ENCODE assay signal across 26 cellular contexts in the genomic region with DNA sequence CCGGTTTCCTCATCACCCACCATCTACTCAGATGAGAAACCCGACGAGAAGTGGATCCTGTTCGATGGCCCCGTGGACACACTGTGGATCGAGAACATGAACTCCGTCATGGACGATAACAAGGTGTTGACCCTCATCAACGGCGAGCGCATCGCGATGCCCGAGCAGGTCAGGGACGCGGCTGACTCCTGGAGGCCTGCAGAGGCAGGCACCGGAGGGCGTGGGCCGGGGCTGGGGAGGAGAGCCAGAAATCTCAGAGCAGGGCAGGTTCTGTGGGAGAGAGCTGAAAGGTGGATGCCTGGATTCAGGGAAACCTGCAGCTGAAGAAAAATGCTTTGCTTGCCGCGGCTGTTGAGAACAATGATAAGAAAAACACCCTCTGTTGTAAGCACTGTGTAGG.
"Had no signal": no experiment of that assay in that cellular context is flagged by ENCODE, and none has a peak within 500 bp of the region (broad histone marks: within the 10 kb centered on the region; RNA-seq: fewer than 3 reads in every experiment).

No MANE protein-coding gene starts in this region.

- DNase-seq: activated CD4-positive, alpha-beta memory T cell treated with anti-CD3 and anti-CD28 coated beads, Interleukin-2, amount 10 ng/mL, durations not matched to agents 7 days and 5 days; activated CD4-positive, alpha-beta T cell treated with anti-CD3 and anti-CD28 coated beads for 1 hour; activated CD4-positive, alpha-beta T cell treated with anti-CD3 and anti-CD28 coated beads for 4 hours; activated CD4-positive, alpha-beta T cell treated with anti-CD3 and anti-CD28 coated beads, Interleukin-2, amount 10 ng/mL, durations not matched to agents 7 days and 5 days; activated CD4-positive, alpha-beta T cell treated with anti-CD3 and anti-CD28 coated beads, Interleukin-2, amount 50 U/mL, for 4 hours; activated CD8-positive, alpha-beta memory T cell treated with anti-CD3 and anti-CD28 coated beads, Interleukin-2, amount 50 U/mL, for 48 hours; activated effector memory CD4-positive, alpha-beta T cell treated with Interleukin-2 at 50 U/mL for 16 hours; activated gamma-delta T cell treated with Interleukin-2 at 50 U/mL for 16 hours; activated naive CD4-positive, alpha-beta T cell treated with anti-CD3 and anti-CD28 coated beads, Interleukin-2, amount 50 U/mL, for 16 hours; activated naive CD4-positive, alpha-beta T cell treated with Interleukin-2 at 50 U/mL for 16 hours; activated T-cell treated with anti-CD3 and anti-CD28 coated beads for 4 hours; activated T-cell treated with anti-CD3 and anti-CD28 coated beads, Interleukin-2, amount 50 U/mL, for 24 hours; activated T-cell treated with anti-CD3 and anti-CD28 coated beads, Interleukin-2, amount 50 U/mL, for 72 hours; amniotic stem cell; anterior cingulate cortex; brain microvascular endothelial cell; cortex of kidney; dermis blood vessel endothelial cell; effector CD4-positive, alpha-beta T cell; effector memory CD8-positive, alpha-beta T cell; erythroblast; esophagus squamous epithelium; foreskin melanocyte; T-helper 2 cell had no signal

- H3K4me1 ChIP-seq: esophagus squamous epithelium, gastroesophageal sphincter had no signal

- H3K36me3 ChIP-seq: brain microvascular endothelial cell, esophagus squamous epithelium, gastroesophageal sphincter had no signal

- H3K27me3 ChIP-seq: brain microvascular endothelial cell had no signal

- H3K4me3 Mint-ChIP-seq: activated CD4-positive, alpha-beta memory T cell treated with anti-CD3 and anti-CD28 coated beads, Interleukin-2, amount 10 ng/mL, durations not matched to agents 7 days and 5 days; activated CD4-positive, alpha-beta T cell treated with anti-CD3 and anti-CD28 coated beads, Interleukin-2, amount 10 ng/mL, durations not matched to agents 7 days and 5 days; activated naive CD8-positive, alpha-beta T cell; activated T-cell treated with anti-CD3 and anti-CD28 coated beads, Interleukin-2, amount 50 U/mL, for 24 hours; activated T-cell treated with anti-CD3 and anti-CD28 coated beads, Interleukin-2, amount 50 U/mL, for 72 hours; effector memory CD8-positive, alpha-beta T cell had no signal

- H3K9me3 Mint-ChIP-seq: activated CD4-positive, alpha-beta memory T cell treated with anti-CD3 and anti-CD28 coated beads, Interleukin-2, amount 10 ng/mL, durations not matched to agents 7 days and 5 days; activated CD4-positive, alpha-beta T cell treated with anti-CD3 and anti-CD28 coated beads, Interleukin-2, amount 10 ng/mL, durations not matched to agents 7 days and 5 days; activated T-cell treated with anti-CD3 and anti-CD28 coated beads, Interleukin-2, amount 50 U/mL, for 24 hours; activated T-cell treated with anti-CD3 and anti-CD28 coated beads, Interleukin-2, amount 50 U/mL, for 72 hours; effector memory CD8-positive, alpha-beta T cell had no signal

- H3K27me3 Mint-ChIP-seq: activated CD4-positive, alpha-beta T cell treated with anti-CD3 and anti-CD28 coated beads, Interleukin-2, amount 10 ng/mL, durations not matched to agents 7 days and 5 days; activated naive CD8-positive, alpha-beta T cell had no signal

- H3K9me3 ChIP-seq: esophagus squamous epithelium, gastroesophageal sphincter had no signal

- H3K27ac ChIP-seq: brain microvascular endothelial cell, esophagus squamous epithelium, gastroesophageal sphincter had no signal

- ATAC-seq: activated T-cell treated with anti-CD3 and anti-CD28 coated beads, Interleukin-2, amount 50 U/mL, for 72 hours; effector memory CD8-positive, alpha-beta T cell; gastroesophageal sphincter had no signal

- H3K4me1 Mint-ChIP-seq: activated CD4-positive, alpha-beta memory T cell treated with anti-CD3 and anti-CD28 coated beads, Interleukin-2, amount 10 ng/mL, durations not matched to agents 7 days and 5 days; activated CD4-positive, alpha-beta T cell treated with anti-CD3 and anti-CD28 coated beads, Interleukin-2, amount 10 ng/mL, durations not matched to agents 7 days and 5 days had no signal

- H3K4me3 ChIP-seq: esophagus squamous epithelium, gastroesophageal sphincter had no signal

- H3K27ac Mint-ChIP-seq: activated CD4-positive, alpha-beta memory T cell treated with anti-CD3 and anti-CD28 coated beads, Interleukin-2, amount 10 ng/mL, durations not matched to agents 7 days and 5 days; activated CD4-positive, alpha-beta T cell treated with anti-CD3 and anti-CD28 coated beads, Interleukin-2, amount 10 ng/mL, durations not matched to agents 7 days and 5 days; activated naive CD8-positive, alpha-beta T cell; activated T-cell treated with anti-CD3 and anti-CD28 coated beads, Interleukin-2, amount 50 U/mL, for 24 hours; activated T-cell treated with anti-CD3 and anti-CD28 coated beads, Interleukin-2, amount 50 U/mL, for 72 hours; effector memory CD8-positive, alpha-beta T cell had no signal

- H3K36me3 Mint-ChIP-seq: activated naive CD8-positive, alpha-beta T cell had no signal
